In the genomic region with DNA sequence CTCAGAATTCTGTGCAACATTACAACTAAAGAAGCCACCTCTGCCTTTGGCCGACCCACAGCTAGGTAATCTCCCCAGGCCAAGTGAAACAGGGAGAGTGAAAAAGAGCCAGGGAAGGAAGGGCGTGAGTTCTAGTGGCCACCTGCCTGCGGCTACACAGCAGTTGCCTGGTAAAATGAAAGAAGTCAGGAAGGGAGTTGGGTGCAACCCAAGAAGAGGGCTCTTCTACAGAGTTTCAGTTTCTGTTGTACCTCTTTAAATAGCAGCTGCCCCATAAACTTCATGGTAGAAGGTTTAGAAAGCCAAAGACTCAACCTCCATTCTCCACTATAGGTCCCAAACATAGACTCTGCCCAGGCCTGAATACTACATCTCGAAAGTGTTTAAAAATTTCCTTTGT, we compare ENCODE assay signal across 8 cellular contexts.
DNase-seq lines count a peak whose midpoint lies in the region; ATAC-seq, FAIRE-seq and TF ChIP-seq lines count a peak whose summit lies in the region.

No MANE protein-coding gene starts in this region.

- H3K4me1 ChIP-seq in keratinocyte (ENCODE audit: control insufficient read depth, extremely low read depth, insufficient read depth, low read length), result peaks cover 6% of the 10 kb centered on the region

- ATAC-seq in GM18505 (IDR thresholded peaks at IDR 0.05; ENCODE audit: unreplicated experiment), result peak; percentile 99
- ATAC-seq in GM19463 (IDR thresholded peaks at IDR 0.05; ENCODE audit: unreplicated experiment), result peak; percentile 100
- peak; percentile 89 for ATAC-seq in HG03095 (IDR thresholded peaks at IDR 0.05; ENCODE audit: unreplicated experiment)

- no peaks in the 10 kb centered on the region for H4K20me1 ChIP-seq in keratinocyte (ENCODE audit: control insufficient read depth, extremely low read depth, insufficient read depth, low read length)

- DNase-seq in keratinocyte (ENCODE audit: low read depth, low spot score) (no peak), mucosa of gallbladder (ENCODE audit: low spot score) (no peak), NCI-H82 (lab: John Stamatoyannopoulos, UW) (no peak), foreskin melanocyte (no peak)
- DNase-seq in effector CD8-positive, alpha-beta T cell (lab: John Stamatoyannopoulos, UW), result no peak

- no peaks in the 10 kb centered on the region for H3K79me2 ChIP-seq in keratinocyte (ENCODE audit: control insufficient read depth, insufficient read depth, low read length)

- FAIRE-seq in keratinocyte (lab: Jason Lieb, UNC), result no peak

- dilution Hi-C loops in keratinocyte (cut with MboI; ENCODE audit: extremely low pct_ligation_motif_present, low sequenced_read_pairs), result no loop called here

- peak overlapping the region; percentile 8 for H3K4me2 ChIP-seq in keratinocyte (ENCODE audit: control insufficient read depth, extremely low read depth, insufficient read depth, low read depth, low read length)

- H3K9me1 ChIP-seq in keratinocyte (ENCODE audit: control insufficient read depth, extremely low read depth, insufficient read depth, low read length), result no peaks in the 10 kb centered on the region

- H2AFZ ChIP-seq in keratinocyte (ENCODE audit: control insufficient read depth, low read length), result no peak overlapping the region

- H3K4me3 ChIP-seq in keratinocyte (ENCODE audit: control insufficient read depth in 2 of 3, extremely low read depth in 1 of 3, insufficient read depth in 2 of 3, low read depth in 1 of 3, low read length in 3 of 3), result no peak overlapping the region

- no peak overlapping the region for H3K27ac ChIP-seq in keratinocyte (ENCODE audit: control insufficient read depth, insufficient read depth, low read length)

- no peak for TF ChIP-seq POLR2A in GM18505 (IDR thresholded peaks at IDR 0.05; ENCODE audit: borderline replicate concordance, extremely low read depth, insufficient read depth, insufficient read length)

- no peak overlapping the region for H3K9ac ChIP-seq in keratinocyte (ENCODE audit: control insufficient read depth, extremely low read depth, insufficient read depth, low read length)

- no peaks in the 10 kb centered on the region for H3K27me3 ChIP-seq in keratinocyte (ENCODE audit: control insufficient read depth, extremely low read depth, insufficient read depth, low read length)

- H3K36me3 ChIP-seq in keratinocyte (ENCODE audit: control insufficient read depth in 2 of 2, extremely low read depth in 1 of 2, insufficient read depth in 2 of 2, low read length in 2 of 2), result no peaks in the 10 kb centered on the region

- no peak for TF ChIP-seq CTCF in keratinocyte (optimal IDR thresholded peaks at IDR 0.05 in 1 of 3, IDR thresholded peaks at IDR 0.05 in 1 of 3, conservative IDR thresholded peaks at IDR 0.05 in 1 of 3; ENCODE audit: extremely low read depth in 1 of 3, insufficient read depth in 2 of 3, low read length in 3 of 3)

- H3K9me3 ChIP-seq in keratinocyte (ENCODE audit: control insufficient read depth, low read depth, low read length), result no peaks in the 10 kb centered on the region
